ENCODE assay signal across 13 cellular contexts in genomic region chr2:205975082-205975949, GRCh38.
DNase-seq lines count a peak whose midpoint lies in the region; ATAC-seq, FAIRE-seq and TF ChIP-seq lines count a peak whose summit lies in the region.
"Had no signal": no experiment of that assay in that cellular context is flagged by ENCODE, and none has a peak within 500 bp of the region (broad histone marks: within the 10 kb centered on the region; RNA-seq: fewer than 3 reads in every experiment).

No MANE protein-coding gene starts in this region.

- peaks cover 0 to 1% of the 10 kb centered on the region in 2 donors for H3K4me1 Mint-ChIP-seq in effector memory CD8-positive, alpha-beta T cell (ENCODE audit: low read depth in 2 of 2)

- peak overlapping the region; percentile 76 for H3K4me2 ChIP-seq in PC-3 (ENCODE audit: low read length)
- H3K4me2 ChIP-seq in HepG2 (ENCODE audit: low read depth, low read length), result peak overlapping the region; percentile 71

- no peaks in the 10 kb centered on the region for H4K20me1 ChIP-seq in PC-3 (ENCODE audit: low read length)
- no peaks in the 10 kb centered on the region for H4K20me1 ChIP-seq in HepG2 (ENCODE audit: insufficient read depth, low read length)
- H4K20me1 ChIP-seq: BLaER1 treated with 17β-estradiol and CSF1 and Interleukin-3, amounts not matched to agents 10 nM and 100 nM had no signal

- no peak for TF ChIP-seq CTCF in PC-3 (conservative IDR thresholded peaks at IDR 0.05; ENCODE audit: low read depth, low read length)
- peak; percentile 28; the same call in 1 of the 2 replicates for TF ChIP-seq CTCF in HepG2 (CRISPR knock-in tag; IDR thresholded peaks at IDR 0.05)

- POLR2A ChIA-PET in PC-3 (lab: Charles Lee; ENCODE audit: unreplicated experiment) (no interaction called here), HepG2 (lab: Yijun Ruan, JAX) (interaction anchor here (0.7 to 1.9 kb wide), 4 partner anchors 15 to 111 kb away, joined by 3 to 9 read pairs (median 4); partner anchors contain the start of gene INO80D)

- peak; percentile 93 for ATAC-seq in GM21786 (IDR thresholded peaks at IDR 0.05; ENCODE audit: unreplicated experiment)
- peak; percentile 68 for ATAC-seq in PC-3
- peak; percentile 99 for ATAC-seq in HepG2
- no peak for ATAC-seq in effector memory CD8-positive, alpha-beta T cell (replicated peaks)
- ATAC-seq in HG03442 (IDR thresholded peaks at IDR 0.05; ENCODE audit: unreplicated experiment), result no peak

- H3K79me2 ChIP-seq in PC-3 (ENCODE audit: low read length) (no peaks in the 10 kb centered on the region), HepG2 (ENCODE audit: insufficient read depth, low read length) (no peaks in the 10 kb centered on the region)

- H3K27ac ChIP-seq in PC-3 (ENCODE audit: low read length) (peak overlapping the region; percentile 40), HepG2 (ENCODE audit: extremely low read length, insufficient read depth, low read length) (peak overlapping the region; percentile 89)
- H3K27ac ChIP-seq: BLaER1 treated with 17β-estradiol and CSF1 and Interleukin-3, amounts not matched to agents 10 nM and 100 nM had no signal

- H3K36me3 ChIP-seq in PC-3 (ENCODE audit: low read depth, low read length) (no peaks in the 10 kb centered on the region), HepG2 (replicated peaks in 1 of 2; ENCODE audit: control insufficient read depth in 1 of 2, insufficient read depth in 2 of 2, low read length in 2 of 2) (no peaks in the 10 kb centered on the region)
- H3K36me3 ChIP-seq: BLaER1 treated with 17β-estradiol and CSF1 and Interleukin-3, amounts not matched to agents 10 nM and 100 nM had no signal

- TF ChIP-seq POLR2A in HepG2 (IDR thresholded peaks at IDR 0.05; ENCODE audit: insufficient read depth in 1 of 2, low read depth in 2 of 2, low read length in 2 of 2), result peak in 1 of 2 experiments; percentile 62; a peak in 2 of 4 replicates

- DNase-seq in DMS53 (lab: John Stamatoyannopoulos, UW) (peak; percentile 87), PC-3 (peak; percentile 41), HepG2 (ENCODE audit: low spot score) (peak; percentile 100), NCI-H2107 treated with DMSO at 0.1 percent for 48 hours (lab: John Stamatoyannopoulos, UW; ENCODE audit: unreplicated experiment) (no peak)
- DNase-seq in activated naive CD4-positive, alpha-beta T cell treated with anti-CD3 and anti-CD28 coated beads, Interleukin-2, amount 50 U/mL, for 16 hours, result no peak
- DNase-seq in effector memory CD8-positive, alpha-beta T cell, result no peak
- DNase-seq: activated gamma-delta T cell treated with Interleukin-2 at 50 U/mL for 16 hours, NCI-H1105, right cardiac atrium, substantia nigra had no signal

- TF ChIP-seq EP300 in HepG2 (IDR thresholded peaks at IDR 0.05; ENCODE audit: low read depth in 2 of 2, low read length in 2 of 2) (peak; percentile 51 to 95; a peak in 2 of 4 replicates), HepG2 (CRISPR knock-in tag; IDR thresholded peaks at IDR 0.05; ENCODE audit: borderline replicate concordance) (peak; percentile 87)

- no peak overlapping the region for H3K27ac Mint-ChIP-seq in effector memory CD8-positive, alpha-beta T cell

- in situ Hi-C loops in HepG2 (cut with HindIII; ENCODE audit: extremely low pct_ligation_motif_present, low pct_unique_long_range_greater_than_20kb), result no loop called here

- 4% methylated on average over 5 of the region's 5 CpGs for WGBS in HepG2 (ENCODE audit: low lambda C conversion rate)

- TF ChIP-seq RAD21 in HepG2 (CRISPR knock-in tag; IDR thresholded peaks at IDR 0.05), result peak; percentile 17; the same call in 1 of the 2 replicates

- H3F3A ChIP-seq in PC-3 (ENCODE audit: low read length, unreplicated experiment), result no peaks in the 10 kb centered on the region

- no peaks in the 10 kb centered on the region for H3K9me2 ChIP-seq in PC-3 (replicated peaks; ENCODE audit: low read length)

- no TSS peak for BruUV-seq in PC-3 (replicated peaks; lab: Mats Ljungman, UMichigan)
- no TSS peak for BruUV-seq in HepG2 (replicated peaks; lab: Mats Ljungman, UMichigan)

- H3K4me3 Mint-ChIP-seq in effector memory CD8-positive, alpha-beta T cell, result no peak overlapping the region

- no peaks in the 10 kb centered on the region for H3K9me3 ChIP-seq in PC-3 (ENCODE audit: low read length)
- H3K9me3 ChIP-seq in HepG2 (ENCODE audit: low read length), result peaks cover 7% of the 10 kb centered on the region; the same call in 1 of the 2 replicates

- H3K4me1 ChIP-seq in PC-3 (ENCODE audit: insufficient read depth, low read length), result peaks cover 21% of the 10 kb centered on the region
- peaks cover 96% of the 10 kb centered on the region for H3K4me1 ChIP-seq in HepG2 (ENCODE audit: insufficient read depth, low read length)

- CTCF ChIA-PET in PC-3 (lab: Charles Lee) (no interaction called here), HepG2 (lab: Yijun Ruan, JAX; ENCODE audit: low intra/inter-chr PET ratio, low total read pairs) (no interaction called here)

- H3K36me3 Mint-ChIP-seq in effector memory CD8-positive, alpha-beta T cell (ENCODE audit: insufficient read depth), result no peaks in the 10 kb centered on the region

- peaks cover 14 to 25% of the 10 kb centered on the region in 2 donors for H3K27me3 Mint-ChIP-seq in effector memory CD8-positive, alpha-beta T cell

- H3K27me3 ChIP-seq in PC-3 (ENCODE audit: low read length), result no peaks in the 10 kb centered on the region
- H3K27me3 ChIP-seq in HepG2 (ENCODE audit: control insufficient read depth in 1 of 2, insufficient read depth in 2 of 2, low read length in 2 of 2), result no peaks in the 10 kb centered on the region
- H3K27me3 ChIP-seq: BLaER1 treated with 17β-estradiol and CSF1 and Interleukin-3, amounts not matched to agents 10 nM and 100 nM had no signal

- peak; percentile 99 for FAIRE-seq in HepG2 (lab: Jason Lieb, UNC)

- H3K9ac ChIP-seq in PC-3 (ENCODE audit: low read length), result no peak overlapping the region
- peak overlapping the region; percentile 56 for H3K9ac ChIP-seq in HepG2 (ENCODE audit: insufficient read depth, low read depth, low read length)
- H3K9ac ChIP-seq: BLaER1 treated with 17β-estradiol and CSF1 and Interleukin-3, amounts not matched to agents 10 nM and 100 nM had no signal

- intact Hi-C loops in PC-3 (cut with micrococcal nuclease), result no loop called here
- intact Hi-C loops in HepG2 (cut with micrococcal nuclease; ENCODE audit: unreplicated experiment), result loop anchor here (1.0 to 2.0 kb wide), 5 partner anchors 13 to 184 kb away; partner anchors contain the start of genes EEF1B2, INO80D and NDUFS1

- H3K4me3 ChIP-seq in PC-3 (ENCODE audit: low read length), result peak overlapping the region; percentile 57; the same call in 1 of the 2 replicates
- H3K4me3 ChIP-seq in HepG2 (replicated peaks in 1 of 3; ENCODE audit: insufficient read depth in 1 of 3, low read depth in 2 of 3, low read length in 3 of 3), result peak overlapping the region in 1 of 3 experiments; percentile 33; a peak in 2 of 6 replicates
- H3K4me3 ChIP-seq: BLaER1 treated with 17β-estradiol and CSF1 and Interleukin-3, amounts not matched to agents 10 nM and 100 nM had no signal

- H3K9me3 Mint-ChIP-seq in effector memory CD8-positive, alpha-beta T cell, result no peaks in the 10 kb centered on the region

- peak overlapping the region; percentile 56 for H2AFZ ChIP-seq in PC-3 (ENCODE audit: low read length)
- H2AFZ ChIP-seq in HepG2 (ENCODE audit: low read length), result no peak overlapping the region

TF ChIP-seq in HepG2, 621 proteins besides CTCF, POLR2A, EP300 and RAD21 (continues in another document):
- TF ChIP-seq AFF4 (CRISPR knock-in tag; IDR thresholded peaks at IDR 0.05), result 0 out of 2 replicates have a peak, but pooled peaks have one; percentile 75
- no peak for TF ChIP-seq BCLAF1 (IDR thresholded peaks at IDR 0.05)

Comparison
In these comparisons a context has a peak if more than half of its experiments do, and no peak if none do; other contexts are left out.
1. DNase-seq: peak in DMS53 (single experiment), PC-3 (single experiment) and HepG2 (single experiment); none in activated naive CD4-positive, alpha-beta T cell treated with anti-CD3 and anti-CD28 coated beads, Interleukin-2, amount 50 U/mL, for 16 hours (single experiment), NCI-H2107 treated with DMSO at 0.1 percent for 48 hours (single experiment) and effector memory CD8-positive, alpha-beta T cell (0 of 3).
2. ATAC-seq: peak in GM21786 (single experiment), PC-3 (single experiment) and HepG2 (single experiment); none in effector memory CD8-positive, alpha-beta T cell (single experiment) and HG03442 (single experiment).